Comparison of ENCODE assay signal across 30 cellular contexts in the genomic region with DNA sequence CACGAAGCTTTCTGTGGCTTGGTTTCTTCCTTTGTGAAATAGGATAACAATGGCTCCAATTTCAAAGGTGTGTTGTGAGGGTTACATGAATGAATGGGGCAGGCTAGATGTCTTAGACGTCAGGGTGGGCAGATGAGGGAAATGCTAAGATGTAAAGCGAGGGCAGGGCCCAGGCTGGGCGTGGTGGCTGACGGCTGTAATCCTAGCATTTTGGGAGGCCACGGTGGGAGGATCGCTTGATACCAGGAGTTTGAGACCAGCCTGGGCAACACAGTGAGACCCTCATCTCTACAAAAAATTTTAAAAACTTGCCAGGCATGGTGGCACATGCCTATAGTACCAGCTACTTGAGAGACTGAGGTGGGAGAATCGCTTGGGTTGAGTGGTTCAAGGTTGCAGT.
"Had no signal": no experiment of that assay in that cellular context is flagged by ENCODE, and none has a peak within 500 bp of the region (broad histone marks: within the 10 kb centered on the region; RNA-seq: fewer than 3 reads in every experiment).

No MANE protein-coding gene starts in this region.

- H3K27me3 ChIP-seq: ascending aorta, breast epithelium, MG63, SJCRH30 had no signal

- H3K4me3 Mint-ChIP-seq: activated CD4-positive, alpha-beta T cell treated with anti-CD3 and anti-CD28 coated beads for 36 hours; activated CD4-positive, alpha-beta T cell treated with anti-CD3 and anti-CD28 coated beads, Interleukin-2, amount 10 ng/mL, durations not matched to agents 7 days and 5 days; activated CD8-positive, alpha-beta memory T cell treated with anti-CD3 and anti-CD28 coated beads, Interleukin-2, amount 10 ng/mL, durations not matched to agents 7 days and 5 days; activated naive CD4-positive, alpha-beta T cell treated with anti-CD3 and anti-CD28 coated beads, Interleukin-2, amount 50 U/mL, for 24 hours; activated naive CD8-positive, alpha-beta T cell treated with anti-CD3 and anti-CD28 coated beads, Interleukin-2, amount 10 ng/mL, durations not matched to agents 7 days and 5 days had no signal

- H3K4me3 ChIP-seq: ascending aorta, breast epithelium, MG63, SJCRH30, SK-N-MC had no signal

- H3K36me3 ChIP-seq: breast epithelium, MG63, SJCRH30, WERI-Rb-1 had no signal

- H3K27ac ChIP-seq: ascending aorta, breast epithelium, SJCRH30, SK-N-MC, WERI-Rb-1 had no signal

- H3K27me3 Mint-ChIP-seq: activated CD4-positive, alpha-beta T cell treated with anti-CD3 and anti-CD28 coated beads for 36 hours; activated CD4-positive, alpha-beta T cell treated with anti-CD3 and anti-CD28 coated beads, Interleukin-2, amount 10 ng/mL, durations not matched to agents 7 days and 5 days; activated CD8-positive, alpha-beta memory T cell treated with anti-CD3 and anti-CD28 coated beads, Interleukin-2, amount 10 ng/mL, durations not matched to agents 7 days and 5 days; activated naive CD4-positive, alpha-beta T cell treated with anti-CD3 and anti-CD28 coated beads, Interleukin-2, amount 50 U/mL, for 24 hours; activated naive CD8-positive, alpha-beta T cell treated with anti-CD3 and anti-CD28 coated beads, Interleukin-2, amount 10 ng/mL, durations not matched to agents 7 days and 5 days had no signal

- H3K27ac Mint-ChIP-seq: activated CD4-positive, alpha-beta T cell treated with anti-CD3 and anti-CD28 coated beads for 36 hours; activated CD4-positive, alpha-beta T cell treated with anti-CD3 and anti-CD28 coated beads, Interleukin-2, amount 10 ng/mL, durations not matched to agents 7 days and 5 days; activated CD8-positive, alpha-beta memory T cell treated with anti-CD3 and anti-CD28 coated beads, Interleukin-2, amount 10 ng/mL, durations not matched to agents 7 days and 5 days; activated naive CD4-positive, alpha-beta T cell treated with anti-CD3 and anti-CD28 coated beads, Interleukin-2, amount 50 U/mL, for 24 hours; activated naive CD8-positive, alpha-beta T cell treated with anti-CD3 and anti-CD28 coated beads, Interleukin-2, amount 10 ng/mL, durations not matched to agents 7 days and 5 days; activated T-helper 2 cell treated with anti-CD3 and anti-CD28 coated beads, Interferon-gamma antibody, Interleukin-2, Interleukin-4, amounts not matched to agents 10 μg/mL and 5 μg/mL and 100 μg/mL, durations not matched to agents 14 hours and 24 hours and 36 hours had no signal

- H3K9me3 Mint-ChIP-seq: activated CD4-positive, alpha-beta T cell treated with anti-CD3 and anti-CD28 coated beads, Interleukin-2, amount 10 ng/mL, durations not matched to agents 7 days and 5 days; activated naive CD4-positive, alpha-beta T cell treated with anti-CD3 and anti-CD28 coated beads, Interleukin-2, amount 50 U/mL, for 24 hours; activated naive CD8-positive, alpha-beta T cell treated with anti-CD3 and anti-CD28 coated beads, Interleukin-2, amount 10 ng/mL, durations not matched to agents 7 days and 5 days; activated T-helper 2 cell treated with anti-CD3 and anti-CD28 coated beads, Interferon-gamma antibody, Interleukin-2, Interleukin-4, amounts not matched to agents 10 μg/mL and 5 μg/mL and 100 μg/mL, durations not matched to agents 14 hours and 24 hours and 36 hours had no signal

- H3K9me3 ChIP-seq: ascending aorta, breast epithelium, MG63, SJCRH30 had no signal

- H3K4me1 ChIP-seq: ascending aorta, breast epithelium, SJCRH30 had no signal

- H3K36me3 Mint-ChIP-seq: activated CD8-positive, alpha-beta memory T cell treated with anti-CD3 and anti-CD28 coated beads, Interleukin-2, amount 10 ng/mL, durations not matched to agents 7 days and 5 days; activated naive CD4-positive, alpha-beta T cell treated with anti-CD3 and anti-CD28 coated beads, Interleukin-2, amount 50 U/mL, for 24 hours had no signal

- DNase-seq: activated CD4-positive, alpha-beta T cell treated with anti-CD3 and anti-CD28 coated beads for 36 hours; activated CD4-positive, alpha-beta T cell treated with anti-CD3 and anti-CD28 coated beads, Interleukin-2, amount 10 ng/mL, durations not matched to agents 7 days and 5 days; activated CD4-positive, alpha-beta T cell treated with anti-CD3 and anti-CD28 coated beads, Interleukin-2, amount 50 U/mL, for 48 hours; activated CD8-positive, alpha-beta memory T cell treated with anti-CD3 and anti-CD28 coated beads, Interleukin-2, amount 10 ng/mL, durations not matched to agents 7 days and 5 days; activated gamma-delta T cell; activated naive CD4-positive, alpha-beta T cell treated with Interleukin-2 at 50 U/mL for 16 hours; activated naive CD8-positive, alpha-beta T cell treated with anti-CD3 and anti-CD28 coated beads, Interleukin-2, amount 10 ng/mL, durations not matched to agents 7 days and 5 days; activated T-cell treated with anti-CD3 and anti-CD28 coated beads, Interleukin-2, amount 50 U/mL, for 1 hour; amygdala; Kasumi-1; KG1; MG63; NCI-H1048; NCI-H1105 treated with DMSO at 0.1 percent for 48 hours; NCI-H1436; NCI-H1694; NCI-H1930; NCI-H2081 treated with DMSO at 0.1 percent for 48 hours; NCI-H345; NCI-H524 treated with DMSO at 0.1 percent for 48 hours; SHP77; T1000; WERI-Rb-1 had no signal

- ATAC-seq: activated CD4-positive, alpha-beta T cell treated with anti-CD3 and anti-CD28 coated beads for 36 hours; activated CD8-positive, alpha-beta memory T cell treated with anti-CD3 and anti-CD28 coated beads, Interleukin-2, amount 10 ng/mL, durations not matched to agents 7 days and 5 days; Panc1 had no signal

- H3K4me1 Mint-ChIP-seq: activated CD4-positive, alpha-beta T cell treated with anti-CD3 and anti-CD28 coated beads for 36 hours; activated CD4-positive, alpha-beta T cell treated with anti-CD3 and anti-CD28 coated beads, Interleukin-2, amount 10 ng/mL, durations not matched to agents 7 days and 5 days; activated CD8-positive, alpha-beta memory T cell treated with anti-CD3 and anti-CD28 coated beads, Interleukin-2, amount 10 ng/mL, durations not matched to agents 7 days and 5 days; activated naive CD4-positive, alpha-beta T cell treated with anti-CD3 and anti-CD28 coated beads, Interleukin-2, amount 50 U/mL, for 24 hours; activated naive CD8-positive, alpha-beta T cell treated with anti-CD3 and anti-CD28 coated beads, Interleukin-2, amount 10 ng/mL, durations not matched to agents 7 days and 5 days had no signal
